23 cellular contexts compared by ENCODE assay signal in the genomic region with DNA sequence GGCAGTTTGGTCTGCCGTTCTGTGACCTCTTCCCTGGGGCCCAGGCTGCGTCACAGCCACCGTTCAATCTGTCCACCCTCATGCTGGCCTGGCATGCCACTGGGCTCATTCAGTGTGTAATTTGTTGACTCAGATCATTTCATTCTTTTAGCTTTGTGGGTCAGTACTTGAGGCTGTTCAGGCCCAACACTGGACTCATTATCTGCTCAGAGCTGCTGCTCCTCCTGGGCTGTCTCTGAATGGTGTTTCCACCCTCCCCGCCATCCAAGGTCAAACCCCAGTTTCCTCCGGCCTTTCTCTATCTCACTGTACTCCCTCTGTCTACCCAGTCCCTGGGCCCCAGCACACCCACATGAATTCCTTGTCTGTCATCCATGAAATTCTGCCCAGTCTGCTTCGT.
DNase-seq lines count a peak whose midpoint lies in the region; ATAC-seq and TF ChIP-seq lines count a peak whose summit lies in the region.
"Had no signal": no experiment of that assay in that cellular context is flagged by ENCODE, and none has a peak within 500 bp of the region (broad histone marks: within the 10 kb centered on the region; RNA-seq: fewer than 3 reads in every experiment).

No MANE protein-coding gene starts in this region.

- H3K4me1 ChIP-seq in GM23338 (ENCODE audit: insufficient read depth) (0 out of 2 replicates have a peak, but pooled peaks cover 4% of the 10 kb centered on the region), adrenal gland (replicated peaks in 1 of 2) (no peaks in the 10 kb centered on the region), heart right ventricle (peaks cover 0 to 7% (median 0%) of the 10 kb centered on the region in 9 donors), parathyroid adenoma (peaks cover 22% of the 10 kb centered on the region)
- H3K4me1 ChIP-seq: prostate gland, upper lobe of left lung had no signal

- H3K9me3 Mint-ChIP-seq in GM23338, result peaks cover 13% of the 10 kb centered on the region
- peaks cover 0 to 7% of the 10 kb centered on the region in 2 donors for H3K9me3 Mint-ChIP-seq in effector memory CD8-positive, alpha-beta T cell

- no peaks in the 10 kb centered on the region for H3K79me2 ChIP-seq in GM23338 (replicated peaks; ENCODE audit: insufficient read depth)
- H3K79me2 ChIP-seq in parathyroid adenoma, result no peaks in the 10 kb centered on the region

- H3K9me3 ChIP-seq in adrenal gland (replicated peaks in 1 of 3) (no peaks in the 10 kb centered on the region), heart right ventricle (peaks cover 0 to 11% (median 0%) of the 10 kb centered on the region in 11 donors), parathyroid adenoma (ENCODE audit: control insufficient read depth, low read length) (no peaks in the 10 kb centered on the region)
- H3K9me3 ChIP-seq: prostate gland had no signal

- intact Hi-C loops in adrenal gland (cut with DNase I) (no loop called here), heart right ventricle (cut with DNase I) (no loop called here)

- H3K36me3 ChIP-seq in GM23338 (ENCODE audit: insufficient read depth) (no peaks in the 10 kb centered on the region), adrenal gland (replicated peaks in 1 of 2) (no peaks in the 10 kb centered on the region), heart right ventricle (no peaks in the 10 kb centered on the region), parathyroid adenoma (ENCODE audit: control insufficient read depth, insufficient read depth, low read length) (no peaks in the 10 kb centered on the region)
- H3K36me3 ChIP-seq: prostate gland, upper lobe of left lung had no signal

- H3K27ac ChIP-seq in GM23338 (ENCODE audit: low read depth) (no peak overlapping the region), adrenal gland (no peak overlapping the region), heart right ventricle (peak overlapping the region in 2 of 10 donors; percentile 11 to 34), parathyroid adenoma (peak overlapping the region; percentile 87)
- H3K27ac ChIP-seq: prostate gland, RWPE1, upper lobe of left lung had no signal

- no peaks in the 10 kb centered on the region; the same call in 1 of the 2 replicates for H4K20me1 ChIP-seq in GM23338 (replicated peaks; ENCODE audit: insufficient read depth)

- TF ChIP-seq POLR2A in adrenal gland (IDR thresholded peaks at IDR 0.05), result no peak

- DNase-seq in GM23338 (ENCODE audit: low spot score), result no peak
- DNase-seq in adrenal gland, result peak in 4 of 7 donors; percentile 20 to 34 (median 22)
- DNase-seq in heart right ventricle, result no peak
- no peak for DNase-seq in activated CD4-positive, alpha-beta T cell treated with anti-CD3 and anti-CD28 coated beads for 4 hours
- no peak for DNase-seq in effector memory CD8-positive, alpha-beta T cell
- no peak for DNase-seq in effector CD8-positive, alpha-beta T cell (lab: John Stamatoyannopoulos, UW)
- DNase-seq: activated gamma-delta T cell; CD8-positive, alpha-beta T cell; foreskin fibroblast; H7; Karpas-422; NCI-H1048; NCI-H2029; NCI-H446 treated with DMSO at 0.1 percent for 48 hours; nephron progenitor cell; stimulated activated CD4-positive, alpha-beta T cell treated with anti-CD3 and anti-CD28 coated beads, Interleukin-4, amount 100 ng/mL, for 24 hours; stimulated activated naive CD8-positive, alpha-beta T cell treated with anti-CD3 and anti-CD28 coated beads, Interleukin-15, amount 100 ng/mL, for 72 hours; upper lobe of left lung had no signal

- H3K4me1 Mint-ChIP-seq in GM23338, result peaks cover 18% of the 10 kb centered on the region
- H3K4me1 Mint-ChIP-seq in effector memory CD8-positive, alpha-beta T cell (ENCODE audit: low read depth in 2 of 2), result no peaks in the 10 kb centered on the region

- H3K27ac Mint-ChIP-seq in GM23338, result peak overlapping the region; percentile 58
- H3K27ac Mint-ChIP-seq in effector memory CD8-positive, alpha-beta T cell, result peak overlapping the region in 1 of 2 donors; percentile 42
- H3K27ac Mint-ChIP-seq: CD8-positive, alpha-beta T cell; dendritic cell treated with granulocyte-macrophage colony-stimulating factor and Interleukin-4, amounts not matched to agents 40 ng/mL and 50 ng/mL, for 4 days; nephron progenitor cell; stimulated activated naive CD8-positive, alpha-beta T cell treated with anti-CD3 and anti-CD28 coated beads, Interleukin-15, amount 100 ng/mL, for 72 hours had no signal

- no peaks in the 10 kb centered on the region for H3K27me3 Mint-ChIP-seq in GM23338 (ENCODE audit: insufficient read depth, low read depth, poor library complexity)
- H3K27me3 Mint-ChIP-seq in effector memory CD8-positive, alpha-beta T cell, result peaks cover 0 to 22% of the 10 kb centered on the region in 2 donors
- H3K27me3 Mint-ChIP-seq: dendritic cell treated with granulocyte-macrophage colony-stimulating factor and Interleukin-4, amounts not matched to agents 40 ng/mL and 50 ng/mL, for 4 days; stimulated activated naive CD8-positive, alpha-beta T cell treated with anti-CD3 and anti-CD28 coated beads, Interleukin-15, amount 100 ng/mL, for 72 hours had no signal

- no peak overlapping the region for H3K9ac ChIP-seq in parathyroid adenoma

- H2AFZ ChIP-seq in GM23338 (no peak overlapping the region), parathyroid adenoma (peak overlapping the region; percentile 76)

- 70 to 76% (median 74%) methylated on average over 6 of the region's 6 CpGs for WGBS in adrenal gland, 4 donors
- 66 to 78% methylated on average over 6 of the region's 6 CpGs for WGBS in heart right ventricle, 2 donors

- TF ChIP-seq CTCF in GM23338 (conservative IDR thresholded peaks at IDR 0.05; ENCODE audit: low read depth in 2 of 2) (no peak), adrenal gland (IDR thresholded peaks at IDR 0.05) (no peak), heart right ventricle (IDR thresholded peaks at IDR 0.05) (no peak), parathyroid adenoma (IDR thresholded peaks at IDR 0.05) (no peak)

- peaks cover 7% of the 10 kb centered on the region for H3K36me3 Mint-ChIP-seq in GM23338 (ENCODE audit: low read depth)
- peaks cover 2% of the 10 kb centered on the region for H3K36me3 Mint-ChIP-seq in effector memory CD8-positive, alpha-beta T cell (ENCODE audit: insufficient read depth)

- 0 out of 2 replicates have a peak, but pooled peaks cover 3% of the 10 kb centered on the region for H3K9me2 ChIP-seq in GM23338 (ENCODE audit: insufficient read depth)

- H3K27me3 ChIP-seq in GM23338 (ENCODE audit: insufficient read depth) (no peaks in the 10 kb centered on the region), adrenal gland (no peaks in the 10 kb centered on the region), heart right ventricle (no peaks in the 10 kb centered on the region), parathyroid adenoma (ENCODE audit: control insufficient read depth, insufficient read depth, low read length) (no peaks in the 10 kb centered on the region)
- H3K27me3 ChIP-seq: upper lobe of left lung had no signal

- H3K4me3 ChIP-seq in GM23338 (no peak overlapping the region), adrenal gland (no peak overlapping the region), heart right ventricle (no peak overlapping the region), parathyroid adenoma (ENCODE audit: low read depth, low read length) (no peak overlapping the region)
- H3K4me3 ChIP-seq: prostate gland, upper lobe of left lung had no signal

- ATAC-seq in GM23338 (no peak), heart right ventricle (peak in 7 of 8 donors; percentile 23 to 82 (median 70)), HG03342 (IDR thresholded peaks at IDR 0.05; ENCODE audit: unreplicated experiment) (no peak)
- ATAC-seq in effector memory CD8-positive, alpha-beta T cell (replicated peaks), result no peak
- ATAC-seq: CD8-positive, alpha-beta T cell; stimulated activated naive CD8-positive, alpha-beta T cell treated with anti-CD3 and anti-CD28 coated beads, Interleukin-15, amount 100 ng/mL, for 72 hours had no signal

- no peak overlapping the region for H3K4me3 Mint-ChIP-seq in GM23338
- H3K4me3 Mint-ChIP-seq in effector memory CD8-positive, alpha-beta T cell, result no peak overlapping the region
- H3K4me3 Mint-ChIP-seq: CD8-positive, alpha-beta T cell; dendritic cell treated with granulocyte-macrophage colony-stimulating factor and Interleukin-4, amounts not matched to agents 40 ng/mL and 50 ng/mL, for 4 days; nephron progenitor cell; stimulated activated naive CD8-positive, alpha-beta T cell treated with anti-CD3 and anti-CD28 coated beads, Interleukin-15, amount 100 ng/mL, for 72 hours had no signal

- H3K4me2 ChIP-seq in GM23338 (no peak overlapping the region), parathyroid adenoma (ENCODE audit: low read length) (peak overlapping the region; percentile 10)

- no peaks in the 10 kb centered on the region for H3F3A ChIP-seq in GM23338 (replicated peaks; ENCODE audit: low read depth)

TF ChIP-seq in GM23338, 12 proteins besides CTCF, POLR2A, EP300 and RAD21 (continues in another document):
- no peak for TF ChIP-seq EZH2phosphoT487 (IDR thresholded peaks at IDR 0.05; ENCODE audit: unreplicated experiment)
- no peak for TF ChIP-seq NANOG (IDR thresholded peaks at IDR 0.05; ENCODE audit: borderline replicate concordance)
- TF ChIP-seq, protein P1, sequence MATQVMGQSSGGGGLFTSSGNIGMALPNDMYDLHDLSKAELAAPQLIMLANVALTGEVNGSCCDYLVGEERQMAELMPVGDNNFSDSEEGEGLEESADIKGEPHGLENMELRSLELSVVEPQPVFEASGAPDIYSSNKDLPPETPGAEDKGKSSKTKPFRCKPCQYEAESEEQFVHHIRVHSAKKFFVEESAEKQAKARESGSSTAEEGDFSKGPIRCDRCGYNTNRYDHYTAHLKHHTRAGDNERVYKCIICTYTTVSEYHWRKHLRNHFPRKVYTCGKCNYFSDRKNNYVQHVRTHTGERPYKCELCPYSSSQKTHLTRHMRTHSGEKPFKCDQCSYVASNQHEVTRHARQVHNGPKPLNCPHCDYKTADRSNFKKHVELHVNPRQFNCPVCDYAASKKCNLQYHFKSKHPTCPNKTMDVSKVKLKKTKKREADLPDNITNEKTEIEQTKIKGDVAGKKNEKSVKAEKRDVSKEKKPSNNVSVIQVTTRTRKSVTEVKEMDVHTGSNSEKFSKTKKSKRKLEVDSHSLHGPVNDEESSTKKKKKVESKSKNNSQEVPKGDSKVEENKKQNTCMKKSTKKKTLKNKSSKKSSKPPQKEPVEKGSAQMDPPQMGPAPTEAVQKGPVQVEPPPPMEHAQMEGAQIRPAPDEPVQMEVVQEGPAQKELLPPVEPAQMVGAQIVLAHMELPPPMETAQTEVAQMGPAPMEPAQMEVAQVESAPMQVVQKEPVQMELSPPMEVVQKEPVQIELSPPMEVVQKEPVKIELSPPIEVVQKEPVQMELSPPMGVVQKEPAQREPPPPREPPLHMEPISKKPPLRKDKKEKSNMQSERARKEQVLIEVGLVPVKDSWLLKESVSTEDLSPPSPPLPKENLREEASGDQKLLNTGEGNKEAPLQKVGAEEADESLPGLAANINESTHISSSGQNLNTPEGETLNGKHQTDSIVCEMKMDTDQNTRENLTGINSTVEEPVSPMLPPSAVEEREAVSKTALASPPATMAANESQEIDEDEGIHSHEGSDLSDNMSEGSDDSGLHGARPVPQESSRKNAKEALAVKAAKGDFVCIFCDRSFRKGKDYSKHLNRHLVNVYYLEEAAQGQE (IDR thresholded peaks at IDR 0.05; ENCODE audit: unreplicated experiment), result no peak
- TF ChIP-seq JUNB (IDR thresholded peaks at IDR 0.05; ENCODE audit: unreplicated experiment), result no peak

Comparison
In these comparisons a context has a peak if more than half of its experiments do, and no peak if none do; other contexts are left out.
1. ATAC-seq: peak in heart right ventricle (7 of 8); none in GM23338 (single experiment), HG03342 (single experiment) and effector memory CD8-positive, alpha-beta T cell (single experiment).
2. DNase-seq: peak in adrenal gland (4 of 7); none in GM23338 (single experiment), heart right ventricle (0 of 2), activated CD4-positive, alpha-beta T cell treated with anti-CD3 and anti-CD28 coated beads for 4 hours (0 of 2), effector memory CD8-positive, alpha-beta T cell (0 of 3) and effector CD8-positive, alpha-beta T cell (single experiment).